34 cellular contexts compared by ENCODE assay signal in genomic region chr19:28126499-28126898, GRCh38.
"Had no signal": no experiment of that assay in that cellular context is flagged by ENCODE, and none has a peak within 500 bp of the region (broad histone marks: within the 10 kb centered on the region; RNA-seq: fewer than 3 reads in every experiment).

No MANE protein-coding gene starts in this region.

- H3K36me3 Mint-ChIP-seq: activated CD4-positive, alpha-beta memory T cell treated with anti-CD3 and anti-CD28 coated beads for 36 hours; activated naive CD4-positive, alpha-beta T cell treated with anti-CD3 and anti-CD28 coated beads, Interleukin-2, amount 50 U/mL, for 24 hours; activated naive CD8-positive, alpha-beta T cell treated with anti-CD3 and anti-CD28 coated beads, Interleukin-2, amount 10 ng/mL, durations not matched to agents 7 days and 5 days; T-cell had no signal

- H3K4me1 Mint-ChIP-seq: activated B cell treated with CpG ODN at 0.5 μM for 24 hours; activated naive CD4-positive, alpha-beta T cell treated with anti-CD3 and anti-CD28 coated beads, Interleukin-2, amount 50 U/mL, for 24 hours; activated naive CD8-positive, alpha-beta T cell treated with anti-CD3 and anti-CD28 coated beads, Interleukin-2, amount 10 ng/mL, durations not matched to agents 7 days and 5 days; T-cell; T-helper 17 cell had no signal

- H3K4me1 ChIP-seq: Peyer's patch, SJSA1 had no signal

- DNase-seq: activated B cell treated with CpG ODN at 0.5 μM for 24 hours; activated CD4-positive, alpha-beta memory T cell treated with anti-CD3 and anti-CD28 coated beads for 36 hours; activated CD4-positive, alpha-beta T cell treated with anti-CD3 and anti-CD28 coated beads for 4 hours; activated CD4-positive, alpha-beta T cell treated with anti-CD3 and anti-CD28 coated beads, Interleukin-2, amount 50 U/mL, for 1 hour; activated CD4-positive, CD25-positive, alpha-beta regulatory T cell treated with anti-CD3 and anti-CD28 coated beads, Interleukin-2, amount 50 U/mL, for 72 hours; activated CD8-positive, alpha-beta memory T cell treated with anti-CD3 and anti-CD28 coated beads, Interleukin-2, amount 50 U/mL, for 4 hours; activated gamma-delta T cell; activated naive CD4-positive, alpha-beta T cell treated with Interleukin-2 at 50 U/mL for 16 hours; activated naive CD8-positive, alpha-beta T cell treated with anti-CD3 and anti-CD28 coated beads, Interleukin-2, amount 10 ng/mL, durations not matched to agents 7 days and 5 days; activated T-cell treated with anti-CD3 and anti-CD28 coated beads, Interleukin-2, amount 50 U/mL, for 48 hours; adrenal gland; anterior cingulate cortex; MM.1S; MV-4-11; NCI-H1092; NCI-H1436 treated with DMSO at 0.1 percent for 48 hours; NCI-H1694 treated with DMSO at 0.1 percent for 48 hours; NCI-H2029; NCI-H345; NCI-H526; NCI-H748 treated with DMSO at 0.1 percent for 48 hours; NK-92 treated with Interleukin-12 subunit alpha and Interleukin-12 subunit beta, amount 100 ng/mL, for 24 hours; PC-3; Peyer's patch; RPMI8226; SHP77 treated with DMSO at 0.1 percent for 48 hours; SK-N-SH; T-cell; T-helper 17 cell had no signal

- H3K27me3 Mint-ChIP-seq: activated B cell treated with CpG ODN at 0.5 μM for 24 hours; activated CD4-positive, alpha-beta memory T cell treated with anti-CD3 and anti-CD28 coated beads for 36 hours; activated naive CD8-positive, alpha-beta T cell treated with anti-CD3 and anti-CD28 coated beads, Interleukin-2, amount 10 ng/mL, durations not matched to agents 7 days and 5 days; T-cell; T-helper 17 cell had no signal

- H3K27me3 ChIP-seq: adrenal gland, Peyer's patch, SJSA1 had no signal

- H3K36me3 ChIP-seq: adrenal gland, cardiac muscle cell, Peyer's patch, SJSA1 had no signal

- H3K4me3 ChIP-seq: adrenal gland, cardiac muscle cell, Peyer's patch, SJSA1 had no signal

- H3K4me3 Mint-ChIP-seq: activated B cell treated with CpG ODN at 0.5 μM for 24 hours; activated CD4-positive, alpha-beta memory T cell treated with anti-CD3 and anti-CD28 coated beads for 36 hours; activated naive CD4-positive, alpha-beta T cell treated with anti-CD3 and anti-CD28 coated beads, Interleukin-2, amount 50 U/mL, for 24 hours; activated naive CD8-positive, alpha-beta T cell treated with anti-CD3 and anti-CD28 coated beads, Interleukin-2, amount 10 ng/mL, durations not matched to agents 7 days and 5 days; T-cell; T-helper 17 cell had no signal

- H3K27ac Mint-ChIP-seq: activated B cell treated with CpG ODN at 0.5 μM for 24 hours; activated CD4-positive, alpha-beta memory T cell treated with anti-CD3 and anti-CD28 coated beads for 36 hours; activated naive CD4-positive, alpha-beta T cell treated with anti-CD3 and anti-CD28 coated beads, Interleukin-2, amount 50 U/mL, for 24 hours; activated naive CD8-positive, alpha-beta T cell treated with anti-CD3 and anti-CD28 coated beads, Interleukin-2, amount 10 ng/mL, durations not matched to agents 7 days and 5 days; T-cell; T-helper 17 cell had no signal

- H3K9me3 ChIP-seq: adrenal gland, SJSA1, SK-N-SH had no signal

- ATAC-seq: PC-3, T-cell, T-helper 17 cell had no signal

- H3K27ac ChIP-seq: cardiac muscle cell, KMS-11, Peyer's patch, SJSA1, VCaP had no signal

- H3K9ac ChIP-seq: KMS-11, SK-N-SH had no signal
